In genomic region chr6:31470801-31471200, GRCh38 we compare ENCODE assay signal across 37 cellular contexts. TPM values are rescaled to one million over a fixed set of nuclear protein-coding genes. Genes with fewer than 3 reads are reported as not detected.
DNase-seq lines count a peak whose midpoint lies in the region; ATAC-seq and TF ChIP-seq lines count a peak whose summit lies in the region.
"Had no signal": no experiment of that assay in that cellular context is flagged by ENCODE, and none has a peak within 500 bp of the region (broad histone marks: within the 10 kb centered on the region; RNA-seq: fewer than 3 reads in every experiment).

No MANE protein-coding gene starts in this region.

- TF ChIP-seq CTCF in CD8-positive, alpha-beta T cell (IDR thresholded peaks at IDR 0.05) = no peak
- TF ChIP-seq CTCF in SK-N-SH (IDR thresholded peaks at IDR 0.05) = no peak

- no peak overlapping the region for H2AFZ ChIP-seq in SK-N-SH (ENCODE audit: low read depth)
- H2AFZ ChIP-seq: PC-9 had no signal

- H3K9me3 ChIP-seq in CD8-positive, alpha-beta T cell (ENCODE audit: low read length) = no peaks in the 10 kb centered on the region
- no peaks in the 10 kb centered on the region for H3K9me3 ChIP-seq in SK-N-SH
- H3K9me3 ChIP-seq: psoas muscle had no signal

- intact Hi-C loops in activated CD4-positive, alpha-beta memory T cell treated with anti-CD3 and anti-CD28 coated beads for 36 hours (cut with micrococcal nuclease) = no loop called here
- intact Hi-C loops in CD8-positive, alpha-beta T cell (cut with DNase I, micrococcal nuclease) = no loop called here

- H3K27ac ChIP-seq in CD8-positive, alpha-beta T cell (ENCODE audit: low read depth, low read length) = no peak overlapping the region
- H3K27ac ChIP-seq in SK-N-SH (ENCODE audit: low read depth in 2 of 2, low read length in 1 of 2) = no peak overlapping the region
- H3K27ac ChIP-seq: PC-9, psoas muscle, VCaP had no signal

- no peaks in the 10 kb centered on the region for H3K27me3 Mint-ChIP-seq in activated CD4-positive, alpha-beta memory T cell treated with anti-CD3 and anti-CD28 coated beads for 36 hours
- no peaks in the 10 kb centered on the region for H3K27me3 Mint-ChIP-seq in activated CD4-positive, alpha-beta memory T cell treated with anti-CD3 and anti-CD28 coated beads, Interleukin-2, amount 10 ng/mL, durations not matched to agents 7 days and 5 days
- no peaks in the 10 kb centered on the region for H3K27me3 Mint-ChIP-seq in CD8-positive, alpha-beta T cell (ENCODE audit: low read depth)
- H3K27me3 Mint-ChIP-seq in activated CD8-positive, alpha-beta T cell treated with anti-CD3 and anti-CD28 coated beads, Interleukin-2, amount 10 ng/mL, durations not matched to agents 7 days and 5 days (ENCODE audit: low read depth) = no peaks in the 10 kb centered on the region
- H3K27me3 Mint-ChIP-seq in naive thymus-derived CD8-positive, alpha-beta T cell = no peaks in the 10 kb centered on the region
- H3K27me3 Mint-ChIP-seq in activated T-cell treated with anti-CD3 and anti-CD28 coated beads, Interleukin-2, amount 50 U/mL, for 4 hours (ENCODE audit: low read depth) = no peaks in the 10 kb centered on the region
- H3K27me3 Mint-ChIP-seq: naive B cell had no signal

- ATAC-seq in CD8-positive, alpha-beta T cell = no peak
- ATAC-seq in activated CD8-positive, alpha-beta T cell treated with anti-CD3 and anti-CD28 coated beads, Interleukin-2, amount 10 ng/mL, durations not matched to agents 7 days and 5 days = no peak
- ATAC-seq in naive thymus-derived CD8-positive, alpha-beta T cell = no peak
- ATAC-seq in GM21619 (IDR thresholded peaks at IDR 0.05; ENCODE audit: unreplicated experiment) = no peak
- no peak for ATAC-seq in activated T-cell treated with anti-CD3 and anti-CD28 coated beads, Interleukin-2, amount 50 U/mL, for 4 hours
- ATAC-seq: GM12878, left ventricle myocardium superior, psoas muscle, Right ventricle myocardium inferior, sciatic nerve had no signal

- H3F3A ChIP-seq in SK-N-SH (replicated peaks; ENCODE audit: insufficient read depth) = no peaks in the 10 kb centered on the region

- TF ChIP-seq EP300 in SK-N-SH (IDR thresholded peaks at IDR 0.05; ENCODE audit: borderline replicate concordance in 1 of 2, low read depth in 1 of 2, low read length in 1 of 2) = no peak

- peaks cover 98% of the 10 kb centered on the region for H3K4me1 Mint-ChIP-seq in activated CD4-positive, alpha-beta memory T cell treated with anti-CD3 and anti-CD28 coated beads for 36 hours (ENCODE audit: low read depth)
- H3K4me1 Mint-ChIP-seq in activated CD4-positive, alpha-beta memory T cell treated with anti-CD3 and anti-CD28 coated beads, Interleukin-2, amount 10 ng/mL, durations not matched to agents 7 days and 5 days = peaks cover 74% of the 10 kb centered on the region
- peaks cover 99% of the 10 kb centered on the region for H3K4me1 Mint-ChIP-seq in CD8-positive, alpha-beta T cell (ENCODE audit: low read depth)
- peaks cover 54% of the 10 kb centered on the region for H3K4me1 Mint-ChIP-seq in activated CD8-positive, alpha-beta T cell treated with anti-CD3 and anti-CD28 coated beads, Interleukin-2, amount 10 ng/mL, durations not matched to agents 7 days and 5 days (ENCODE audit: low read depth)
- peaks cover 62 to 100% (median 97%) of the 10 kb centered on the region in 4 donors for H3K4me1 Mint-ChIP-seq in naive thymus-derived CD8-positive, alpha-beta T cell
- H3K4me1 Mint-ChIP-seq in activated T-cell treated with anti-CD3 and anti-CD28 coated beads, Interleukin-2, amount 50 U/mL, for 4 hours (ENCODE audit: low read depth) = peaks cover 93% of the 10 kb centered on the region
- H3K4me1 Mint-ChIP-seq: endodermal cell, mesothelial cell of epicardium had no signal

- H3K4me2 ChIP-seq in SK-N-SH = no peak overlapping the region
- H3K4me2 ChIP-seq: PC-9 had no signal

- H3K9ac ChIP-seq in SK-N-SH = no peak overlapping the region

- peaks cover 11% of the 10 kb centered on the region for H3K36me3 Mint-ChIP-seq in activated CD4-positive, alpha-beta memory T cell treated with anti-CD3 and anti-CD28 coated beads for 36 hours
- H3K36me3 Mint-ChIP-seq in activated CD4-positive, alpha-beta memory T cell treated with anti-CD3 and anti-CD28 coated beads, Interleukin-2, amount 10 ng/mL, durations not matched to agents 7 days and 5 days (ENCODE audit: low read depth) = peaks cover 47% of the 10 kb centered on the region
- H3K36me3 Mint-ChIP-seq in CD8-positive, alpha-beta T cell = peaks cover 59% of the 10 kb centered on the region
- H3K36me3 Mint-ChIP-seq in activated CD8-positive, alpha-beta T cell treated with anti-CD3 and anti-CD28 coated beads, Interleukin-2, amount 10 ng/mL, durations not matched to agents 7 days and 5 days (ENCODE audit: low read depth) = peaks cover 32% of the 10 kb centered on the region
- peaks cover 0 to 32% (median 12%) of the 10 kb centered on the region in 3 donors for H3K36me3 Mint-ChIP-seq in naive thymus-derived CD8-positive, alpha-beta T cell
- H3K36me3 Mint-ChIP-seq in activated T-cell treated with anti-CD3 and anti-CD28 coated beads, Interleukin-2, amount 50 U/mL, for 4 hours (ENCODE audit: insufficient read depth) = peaks cover 23% of the 10 kb centered on the region
- H3K36me3 Mint-ChIP-seq: mesothelial cell of epicardium had no signal

- no peak overlapping the region for H3K4me3 ChIP-seq in CD8-positive, alpha-beta T cell (ENCODE audit: low read depth, low read length)
- no peak overlapping the region for H3K4me3 ChIP-seq in SK-N-SH (ENCODE audit: low read depth in 2 of 2, low read length in 1 of 2)
- H3K4me3 ChIP-seq: GM12878, PC-9, psoas muscle had no signal

- no peak overlapping the region for H3K4me3 Mint-ChIP-seq in activated CD4-positive, alpha-beta memory T cell treated with anti-CD3 and anti-CD28 coated beads for 36 hours
- no peak overlapping the region for H3K4me3 Mint-ChIP-seq in activated CD4-positive, alpha-beta memory T cell treated with anti-CD3 and anti-CD28 coated beads, Interleukin-2, amount 10 ng/mL, durations not matched to agents 7 days and 5 days
- no peak overlapping the region for H3K4me3 Mint-ChIP-seq in CD8-positive, alpha-beta T cell
- no peak overlapping the region for H3K4me3 Mint-ChIP-seq in activated CD8-positive, alpha-beta T cell treated with anti-CD3 and anti-CD28 coated beads, Interleukin-2, amount 10 ng/mL, durations not matched to agents 7 days and 5 days
- H3K4me3 Mint-ChIP-seq in naive thymus-derived CD8-positive, alpha-beta T cell = peak overlapping the region in 7 of 10 donors; percentile 44 to 99 (median 62)
- H3K4me3 Mint-ChIP-seq in activated T-cell treated with anti-CD3 and anti-CD28 coated beads, Interleukin-2, amount 50 U/mL, for 4 hours = no peak overlapping the region
- H3K4me3 Mint-ChIP-seq: endodermal cell, mesothelial cell of epicardium had no signal

- WGBS in SK-N-SH (ENCODE audit: low lambda C conversion rate) = 8% methylated on average over 2 of the region's 2 CpGs

- no peak for TF ChIP-seq RAD21 in SK-N-SH (IDR thresholded peaks at IDR 0.05; ENCODE audit: low read length)

- CTCF ChIA-PET in activated CD4-positive, alpha-beta memory T cell treated with anti-CD3 and anti-CD28 coated beads for 36 hours (lab: Charles Lee) = interaction anchor here (1.7 kb wide), 1 partner anchor 73 kb away, joined by 5 read pairs; no protein-coding TSS in a partner anchor
- CTCF ChIA-PET in activated CD4-positive, alpha-beta memory T cell treated with anti-CD3 and anti-CD28 coated beads, Interleukin-2, amount 10 ng/mL, durations not matched to agents 7 days and 5 days (lab: Charles Lee) = interaction anchor here (1.4 to 2.5 kb wide), 2 partner anchors 29 to 128 kb away, joined by 3 to 9 read pairs; no protein-coding TSS in a partner anchor
- CTCF ChIA-PET in CD8-positive, alpha-beta T cell (lab: Charles Lee) = interaction anchor here (1.4 to 1.5 kb wide), 2 partner anchors 10 to 107 kb away, joined by 3 to 5 read pairs; no protein-coding TSS in a partner anchor
- CTCF ChIA-PET in activated CD8-positive, alpha-beta T cell treated with anti-CD3 and anti-CD28 coated beads, Interleukin-2, amount 10 ng/mL, durations not matched to agents 7 days and 5 days (lab: Charles Lee) = no interaction called here
- CTCF ChIA-PET in SK-N-SH (lab: Yijun Ruan, JAX) = no interaction called here

- POLR2A ChIA-PET in activated CD4-positive, alpha-beta memory T cell treated with anti-CD3 and anti-CD28 coated beads for 36 hours (lab: Charles Lee) = no interaction called here
- POLR2A ChIA-PET in activated CD4-positive, alpha-beta memory T cell treated with anti-CD3 and anti-CD28 coated beads, Interleukin-2, amount 10 ng/mL, durations not matched to agents 7 days and 5 days (lab: Charles Lee) = interaction anchor here (1.7 kb wide), 1 partner anchor 11 kb away, joined by 4 read pairs; no protein-coding TSS in a partner anchor
- POLR2A ChIA-PET in CD8-positive, alpha-beta T cell (lab: Charles Lee) = no interaction called here
- POLR2A ChIA-PET in activated CD8-positive, alpha-beta T cell treated with anti-CD3 and anti-CD28 coated beads, Interleukin-2, amount 10 ng/mL, durations not matched to agents 7 days and 5 days (lab: Charles Lee) = interaction anchor here (1.0 kb wide), 1 partner anchor 13 kb away, joined by 3 read pairs; no protein-coding TSS in a partner anchor
- POLR2A ChIA-PET in naive thymus-derived CD8-positive, alpha-beta T cell (lab: Charles Lee) = interaction anchor here (0.6 kb wide), 2 partner anchors 33 to 183 kb away, joined by 3 to 4 read pairs; no protein-coding TSS in a partner anchor
- POLR2A ChIA-PET in SK-N-SH (lab: Yijun Ruan, JAX) = no interaction called here

- no peaks in the 10 kb centered on the region for H3K9me3 Mint-ChIP-seq in activated CD4-positive, alpha-beta memory T cell treated with anti-CD3 and anti-CD28 coated beads for 36 hours
- H3K9me3 Mint-ChIP-seq in activated CD4-positive, alpha-beta memory T cell treated with anti-CD3 and anti-CD28 coated beads, Interleukin-2, amount 10 ng/mL, durations not matched to agents 7 days and 5 days = no peaks in the 10 kb centered on the region
- no peaks in the 10 kb centered on the region for H3K9me3 Mint-ChIP-seq in CD8-positive, alpha-beta T cell
- no peaks in the 10 kb centered on the region for H3K9me3 Mint-ChIP-seq in activated CD8-positive, alpha-beta T cell treated with anti-CD3 and anti-CD28 coated beads, Interleukin-2, amount 10 ng/mL, durations not matched to agents 7 days and 5 days (ENCODE audit: insufficient read depth)
- H3K9me3 Mint-ChIP-seq in naive thymus-derived CD8-positive, alpha-beta T cell = no peaks in the 10 kb centered on the region
- no peaks in the 10 kb centered on the region for H3K9me3 Mint-ChIP-seq in activated T-cell treated with anti-CD3 and anti-CD28 coated beads, Interleukin-2, amount 50 U/mL, for 4 hours
- H3K9me3 Mint-ChIP-seq: endodermal cell, mesothelial cell of epicardium had no signal

- H3K36me3 ChIP-seq in CD8-positive, alpha-beta T cell (ENCODE audit: insufficient read depth, low read length) = no peaks in the 10 kb centered on the region
- no peaks in the 10 kb centered on the region for H3K36me3 ChIP-seq in SK-N-SH (replicated peaks in 1 of 2; ENCODE audit: control insufficient read depth in 1 of 2, insufficient read depth in 2 of 2, low read length in 1 of 2)

- H3K27me3 ChIP-seq in CD8-positive, alpha-beta T cell (ENCODE audit: insufficient read depth, low read length) = no peaks in the 10 kb centered on the region
- peaks cover 13% of the 10 kb centered on the region; the same call in 1 of the 2 replicates for H3K27me3 ChIP-seq in SK-N-SH (ENCODE audit: insufficient read depth)

- peaks cover 84% of the 10 kb centered on the region for H3K4me1 ChIP-seq in CD8-positive, alpha-beta T cell (ENCODE audit: insufficient read depth, low read length)
- no peaks in the 10 kb centered on the region for H3K4me1 ChIP-seq in SK-N-SH (ENCODE audit: control insufficient read depth in 1 of 2, insufficient read depth in 2 of 2, low read depth in 1 of 2, low read length in 1 of 2)
- H3K4me1 ChIP-seq: psoas muscle had no signal

- H3K9me2 ChIP-seq in SK-N-SH = no peaks in the 10 kb centered on the region

- no peaks in the 10 kb centered on the region for H3K79me2 ChIP-seq in SK-N-SH (ENCODE audit: insufficient read depth)

- H4K20me1 ChIP-seq in SK-N-SH (ENCODE audit: insufficient read depth) = no peaks in the 10 kb centered on the region

- DNase-seq in activated CD4-positive, alpha-beta memory T cell treated with anti-CD3 and anti-CD28 coated beads for 36 hours = no peak
- DNase-seq in activated CD4-positive, alpha-beta memory T cell treated with anti-CD3 and anti-CD28 coated beads, Interleukin-2, amount 10 ng/mL, durations not matched to agents 7 days and 5 days = no peak
- no peak for DNase-seq in CD8-positive, alpha-beta T cell
- DNase-seq in activated CD8-positive, alpha-beta T cell treated with anti-CD3 and anti-CD28 coated beads, Interleukin-2, amount 10 ng/mL, durations not matched to agents 7 days and 5 days = no peak
- DNase-seq in naive thymus-derived CD8-positive, alpha-beta T cell = no peak
- DNase-seq in activated T-cell treated with anti-CD3 and anti-CD28 coated beads, Interleukin-2, amount 50 U/mL, for 4 hours = no peak
- DNase-seq in SK-N-SH = no peak
- DNase-seq: activated CD4-positive, alpha-beta T cell treated with anti-CD3 and anti-CD28 coated beads, Interleukin-2, amount 50 U/mL, for 4 hours; activated effector memory CD4-positive, alpha-beta T cell treated with Interleukin-2 at 50 U/mL for 16 hours; central memory CD4-positive, alpha-beta T cell; COR-L47; endodermal cell; H7; left ventricle myocardium superior; naive B cell; NCI-H1417; NCI-H2029 treated with DMSO at 0.1 percent for 48 hours; NCI-H524 treated with DMSO at 0.1 percent for 48 hours; occipital lobe; PC-9; psoas muscle; stimulated activated CD4-positive, alpha-beta T cell treated with anti-CD3 and anti-CD28 coated beads, Interleukin-12 subunit alpha, Interleukin-12 subunit beta, amount 100 ng/mL, for 4 hours; stimulated activated CD4-positive, alpha-beta T cell treated with anti-CD3 and anti-CD28 coated beads, Interleukin-2, amount 100 ng/mL, for 48 hours; T-helper 9 cell; trophoblast cell had no signal

- peak overlapping the region; percentile 7 for H3K27ac Mint-ChIP-seq in activated CD4-positive, alpha-beta memory T cell treated with anti-CD3 and anti-CD28 coated beads for 36 hours
- H3K27ac Mint-ChIP-seq in activated CD4-positive, alpha-beta memory T cell treated with anti-CD3 and anti-CD28 coated beads, Interleukin-2, amount 10 ng/mL, durations not matched to agents 7 days and 5 days = no peak overlapping the region
- H3K27ac Mint-ChIP-seq in CD8-positive, alpha-beta T cell = peak overlapping the region; percentile 83
- H3K27ac Mint-ChIP-seq in activated CD8-positive, alpha-beta T cell treated with anti-CD3 and anti-CD28 coated beads, Interleukin-2, amount 10 ng/mL, durations not matched to agents 7 days and 5 days = peak overlapping the region; percentile 11
- peak overlapping the region; percentile 60 to 99 (median 82) for H3K27ac Mint-ChIP-seq in naive thymus-derived CD8-positive, alpha-beta T cell
- H3K27ac Mint-ChIP-seq: endodermal cell, mesothelial cell of epicardium had no signal

RNA-seq across cellular contexts. Expression of gene MICB, which starts 27.1 kb away (rescaled TPM):
- 10 to 100 TPM; 21.1 to 23.2 TPM for total RNA-seq in activated CD4-positive, alpha-beta memory T cell treated with anti-CD3 and anti-CD28 coated beads for 36 hours
- total RNA-seq in activated CD4-positive, alpha-beta memory T cell treated with anti-CD3 and anti-CD28 coated beads, Interleukin-2, amount 10 ng/mL, durations not matched to agents 7 days and 5 days = 10 to 100 TPM; 60.8 to 62.9 TPM
- total RNA-seq in CD8-positive, alpha-beta T cell = 10 to 100 TPM; 14.4 to 15.3 TPM
- total RNA-seq in activated CD8-positive, alpha-beta T cell treated with anti-CD3 and anti-CD28 coated beads, Interleukin-2, amount 10 ng/mL, durations not matched to agents 7 days and 5 days = 10 to 100 TPM; 49.0 TPM
- total RNA-seq in naive thymus-derived CD8-positive, alpha-beta T cell = 10 to 100 TPM; 12.3 to 13.8 TPM
- polyA plus RNA-seq in naive thymus-derived CD8-positive, alpha-beta T cell = 1 to 10 TPM; 3.3 to 4.7 (median 3.8) TPM
- 10 to 100 TPM; 11.3 to 14.9 (median 12.5) TPM for total RNA-seq in activated T-cell treated with anti-CD3 and anti-CD28 coated beads, Interleukin-2, amount 50 U/mL, for 4 hours
- 9.7 and 9.9 TPM in 2 replicates for polyA plus RNA-seq in SK-N-SH (2012; rRNA removed)
- 5.6 and 7.1 TPM in 2 replicates for polyA plus RNA-seq in SK-N-SH (2012; cell fraction: cytosol; rRNA removed)
- polyA plus RNA-seq in SK-N-SH (2012; cell fraction: nucleus; rRNA removed) = 7.2 and 11.1 TPM in 2 replicates

RNA-seq across cellular contexts. Expression of gene MCCD1, which starts 58.0 kb away (rescaled TPM):
- total RNA-seq in activated CD4-positive, alpha-beta memory T cell treated with anti-CD3 and anti-CD28 coated beads for 36 hours = not detected
- not detected for total RNA-seq in activated CD4-positive, alpha-beta memory T cell treated with anti-CD3 and anti-CD28 coated beads, Interleukin-2, amount 10 ng/mL, durations not matched to agents 7 days and 5 days
- not detected for total RNA-seq in CD8-positive, alpha-beta T cell
- total RNA-seq in activated CD8-positive, alpha-beta T cell treated with anti-CD3 and anti-CD28 coated beads, Interleukin-2, amount 10 ng/mL, durations not matched to agents 7 days and 5 days = not detected
- not detected for total RNA-seq in naive thymus-derived CD8-positive, alpha-beta T cell
- not detected for polyA plus RNA-seq in naive thymus-derived CD8-positive, alpha-beta T cell
- not detected for total RNA-seq in activated T-cell treated with anti-CD3 and anti-CD28 coated beads, Interleukin-2, amount 50 U/mL, for 4 hours
- not detected in 2 replicates for polyA plus RNA-seq in SK-N-SH (2012; rRNA removed)
- not detected in 2 replicates for polyA plus RNA-seq in SK-N-SH (2012; cell fraction: cytosol; rRNA removed)
- not detected in 2 replicates for polyA plus RNA-seq in SK-N-SH (2012; cell fraction: nucleus; rRNA removed)
- total RNA-seq: endodermal cell, fibroblast of villous mesenchyme, GM12878, H7, HT-29, left ventricle myocardium superior, MCF 10A, mesothelial cell of epicardium, occipital lobe, PC-9, psoas muscle, Right ventricle myocardium inferior, sciatic nerve, subcutaneous adipose tissue had no signal
- polyA plus RNA-seq: adipose tissue, esophagus, GM12878, psoas muscle had no signal

Comparison
In these comparisons a context has a peak if more than half of its experiments do, and no peak if none do; other contexts are left out.
1. POLR2A ChIA-PET loops: an anchor here in activated CD4-positive, alpha-beta memory T cell treated with anti-CD3 and anti-CD28 coated beads, Interleukin-2, amount 10 ng/mL, durations not matched to agents 7 days and 5 days (1.7 kb wide), activated CD8-positive, alpha-beta T cell treated with anti-CD3 and anti-CD28 coated beads, Interleukin-2, amount 10 ng/mL, durations not matched to agents 7 days and 5 days (1.0 kb wide) and naive thymus-derived CD8-positive, alpha-beta T cell (0.6 kb wide); none called in activated CD4-positive, alpha-beta memory T cell treated with anti-CD3 and anti-CD28 coated beads for 36 hours, CD8-positive, alpha-beta T cell and SK-N-SH.
2. H3K4me3 Mint-ChIP-seq: peak in naive thymus-derived CD8-positive, alpha-beta T cell (7 of 10); none in activated CD4-positive, alpha-beta memory T cell treated with anti-CD3 and anti-CD28 coated beads for 36 hours (single experiment), activated CD4-positive, alpha-beta memory T cell treated with anti-CD3 and anti-CD28 coated beads, Interleukin-2, amount 10 ng/mL, durations not matched to agents 7 days and 5 days (single experiment), CD8-positive, alpha-beta T cell (single experiment), activated CD8-positive, alpha-beta T cell treated with anti-CD3 and anti-CD28 coated beads, Interleukin-2, amount 10 ng/mL, durations not matched to agents 7 days and 5 days (single experiment) and activated T-cell treated with anti-CD3 and anti-CD28 coated beads, Interleukin-2, amount 50 U/mL, for 4 hours (single experiment).
3. CTCF ChIA-PET loops: an anchor here in activated CD4-positive, alpha-beta memory T cell treated with anti-CD3 and anti-CD28 coated beads for 36 hours (1.7 kb wide), activated CD4-positive, alpha-beta memory T cell treated with anti-CD3 and anti-CD28 coated beads, Interleukin-2, amount 10 ng/mL, durations not matched to agents 7 days and 5 days (1.4 to 2.5 kb wide) and CD8-positive, alpha-beta T cell (1.4 to 1.5 kb wide); none called in activated CD8-positive, alpha-beta T cell treated with anti-CD3 and anti-CD28 coated beads, Interleukin-2, amount 10 ng/mL, durations not matched to agents 7 days and 5 days and SK-N-SH.